In the genomic region with DNA sequence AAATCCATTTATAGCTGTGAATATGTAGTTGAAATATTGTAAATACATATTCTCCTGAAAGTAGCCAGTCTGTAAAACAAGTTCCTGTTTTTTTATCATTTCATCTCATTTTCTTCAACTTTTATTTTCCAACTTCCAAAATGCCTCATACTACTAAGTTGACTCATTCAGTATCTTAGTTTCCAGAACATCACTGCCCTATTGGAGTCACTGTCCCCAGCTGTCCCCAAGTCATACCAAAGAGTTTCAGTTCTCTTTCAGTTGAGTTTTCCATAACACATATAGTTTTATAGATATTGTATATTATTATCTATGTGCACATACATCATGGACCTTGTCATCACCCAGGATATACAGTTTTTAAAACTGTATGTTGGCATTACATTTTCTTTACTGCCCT, we compare ENCODE assay signal across 19 cellular contexts.
A peak's percentile ranks its signal among the peaks of the same experiment; 100 is the strongest.
DNase-seq lines count a peak whose midpoint lies in the region; ATAC-seq and TF ChIP-seq lines count a peak whose summit lies in the region.
"Had no signal": no experiment of that assay in that cellular context is flagged by ENCODE, and none has a peak within 500 bp of the region (broad histone marks: within the 10 kb centered on the region; RNA-seq: fewer than 3 reads in every experiment).

No MANE protein-coding gene starts in this region.

- H3K4me3 Mint-ChIP-seq in stimulated activated naive B cell treated with anti-CD40 and anti-IgM and Interleukin-4, amounts not matched to agents 10 μg/mL and 1 μg/mL and 100 μg/mL, for 72 hours: no peak overlapping the region
- H3K4me3 Mint-ChIP-seq: B cell; CD4-positive, CD25-positive, alpha-beta regulatory T cell; T-helper 1 cell treated with Interleukin-12 subunit alpha and Interleukin-12 subunit beta and Interleukin-4 antibody, amounts not matched to agents 30 μg/mL and 1 μg/mL, for 36 hours had no signal

- H3K27me3 Mint-ChIP-seq in stimulated activated naive B cell treated with anti-CD40 and anti-IgM and Interleukin-4, amounts not matched to agents 10 μg/mL and 1 μg/mL and 100 μg/mL, for 72 hours: no peaks in the 10 kb centered on the region
- H3K27me3 Mint-ChIP-seq: B cell; CD4-positive, CD25-positive, alpha-beta regulatory T cell had no signal

- TF ChIP-seq CTCF in foreskin fibroblast (IDR thresholded peaks at IDR 0.05; ENCODE audit: low read depth, low read length): no peak

- peaks cover 0 to 2% of the 10 kb centered on the region in 2 donors for H3K9me3 Mint-ChIP-seq in stimulated activated naive B cell treated with anti-CD40 and anti-IgM and Interleukin-4, amounts not matched to agents 10 μg/mL and 1 μg/mL and 100 μg/mL, for 72 hours

- no peaks in the 10 kb centered on the region for H3K4me1 Mint-ChIP-seq in stimulated activated naive B cell treated with anti-CD40 and anti-IgM and Interleukin-4, amounts not matched to agents 10 μg/mL and 1 μg/mL and 100 μg/mL, for 72 hours
- H3K4me1 Mint-ChIP-seq: B cell had no signal

- no peak overlapping the region for H3K27ac Mint-ChIP-seq in stimulated activated naive B cell treated with anti-CD40 and anti-IgM and Interleukin-4, amounts not matched to agents 10 μg/mL and 1 μg/mL and 100 μg/mL, for 72 hours
- H3K27ac Mint-ChIP-seq: B cell; CD4-positive, CD25-positive, alpha-beta regulatory T cell; T-helper 1 cell treated with Interleukin-12 subunit alpha and Interleukin-12 subunit beta and Interleukin-4 antibody, amounts not matched to agents 30 μg/mL and 1 μg/mL, for 36 hours had no signal

- no peak overlapping the region for H3K4me3 ChIP-seq in foreskin fibroblast (ENCODE audit: low read depth in 1 of 2, low read length in 2 of 2)
- H3K4me3 ChIP-seq: SK-N-MC had no signal

- peak; percentile 60 for ATAC-seq in GM19395 (IDR thresholded peaks at IDR 0.05; ENCODE audit: unreplicated experiment)
- peak; percentile 51 for ATAC-seq in HG02973 (IDR thresholded peaks at IDR 0.05; ENCODE audit: unreplicated experiment)
- peak; percentile 57 to 87 for ATAC-seq in stimulated activated naive B cell treated with anti-CD40 and anti-IgM and Interleukin-4, amounts not matched to agents 10 μg/mL and 1 μg/mL and 100 μg/mL, for 72 hours (replicated peaks)
- ATAC-seq: Right ventricle myocardium inferior had no signal

- DNase-seq in OCI-M2 (lab: John Stamatoyannopoulos, UW; ENCODE audit: unreplicated experiment) (peak; percentile 68), foreskin fibroblast (no peak), NCI-H510A treated with DMSO at 0.1 percent for 48 hours (lab: John Stamatoyannopoulos, UW) (no peak)
- no peak for DNase-seq in stimulated activated naive B cell treated with anti-CD40 and anti-IgM and Interleukin-4, amounts not matched to agents 10 μg/mL and 1 μg/mL and 100 μg/mL, for 72 hours
- DNase-seq in activated CD4-positive, alpha-beta T cell treated with anti-CD3 and anti-CD28 coated beads, Interleukin-2, amount 50 U/mL, for 4 hours: no peak
- DNase-seq: CD4-positive, CD25-positive, alpha-beta regulatory T cell; EL; HCEC 1CT; NCI-H1417 treated with DMSO at 0.1 percent for 48 hours; NCI-H2029 treated with DMSO at 0.1 percent for 48 hours; NCI-H2171 treated with DMSO at 0.1 percent for 48 hours; NCI-H446 treated with DMSO at 0.1 percent for 48 hours; NCI-H748 treated with DMSO at 0.1 percent for 48 hours had no signal

- no peaks in the 10 kb centered on the region for H3K36me3 Mint-ChIP-seq in stimulated activated naive B cell treated with anti-CD40 and anti-IgM and Interleukin-4, amounts not matched to agents 10 μg/mL and 1 μg/mL and 100 μg/mL, for 72 hours
- H3K36me3 Mint-ChIP-seq: CD4-positive, CD25-positive, alpha-beta regulatory T cell had no signal
